16 cellular contexts compared by ENCODE assay signal in the genomic region with DNA sequence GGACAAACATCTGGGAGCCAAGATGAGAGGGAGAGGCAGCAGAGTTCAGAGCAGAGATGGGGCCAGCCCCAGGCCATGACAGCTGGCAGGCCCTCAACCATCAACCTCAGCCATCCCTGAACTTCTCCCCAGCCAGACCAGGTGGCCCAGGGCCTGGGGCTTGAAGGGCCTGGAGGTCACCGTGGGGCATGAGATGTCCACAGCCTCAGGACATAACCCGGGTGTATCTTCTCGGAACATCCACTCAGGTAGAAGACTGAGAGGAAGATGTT. TPM values are rescaled to one million over a fixed set of nuclear protein-coding genes. Genes with fewer than 3 reads are reported as not detected.
DNase-seq lines count a peak whose midpoint lies in the region; ATAC-seq and TF ChIP-seq lines count a peak whose summit lies in the region.
"Had no signal": no experiment of that assay in that cellular context is flagged by ENCODE, and none has a peak within 500 bp of the region (broad histone marks: within the 10 kb centered on the region; RNA-seq: fewer than 3 reads in every experiment).

No MANE protein-coding gene starts in this region.

- no peaks in the 10 kb centered on the region for H3K9me3 ChIP-seq in thyroid gland
- H3K9me3 ChIP-seq: uterus had no signal

- no peak for DNase-seq in activated naive CD4-positive, alpha-beta T cell treated with anti-CD3 and anti-CD28 coated beads, Interleukin-2, amount 10 ng/mL, durations not matched to agents 7 days and 5 days
- DNase-seq in activated naive CD4-positive, alpha-beta T cell treated with anti-CD3 and anti-CD28 coated beads, Interleukin-2, amount 50 U/mL, for 16 hours, result no peak
- no peak for DNase-seq in activated CD8-positive, alpha-beta T cell treated with anti-CD3 and anti-CD28 coated beads, Interleukin-2, amount 10 ng/mL, durations not matched to agents 7 days and 5 days
- DNase-seq in memory B cell (ENCODE audit: low spot score in 2 of 2), result no peak
- no peak for DNase-seq in thyroid gland
- no peak for DNase-seq in NCI-H2081 treated with DMSO at 0.1 percent for 48 hours (lab: John Stamatoyannopoulos, UW)
- no peak for DNase-seq in HUDEP-2 (lab: John Stamatoyannopoulos, UW; ENCODE audit: unreplicated experiment in 76 of 76)
- DNase-seq: activated CD4-positive, alpha-beta T cell treated with anti-CD3 and anti-CD28 coated beads, Interleukin-2, amount 50 U/mL, for 48 hours; amygdala; DMS79 treated with DMSO at 0.1 percent for 48 hours; foreskin keratinocyte; MM.1S; nephron progenitor cell; T-helper 1 cell; uterus had no signal

- intact Hi-C loops in thyroid gland (cut with DNase I), result no loop called here

- no peaks in the 10 kb centered on the region for H3K9me3 Mint-ChIP-seq in activated naive CD4-positive, alpha-beta T cell treated with anti-CD3 and anti-CD28 coated beads, Interleukin-2, amount 10 ng/mL, durations not matched to agents 7 days and 5 days
- no peaks in the 10 kb centered on the region for H3K9me3 Mint-ChIP-seq in activated CD8-positive, alpha-beta T cell treated with anti-CD3 and anti-CD28 coated beads, Interleukin-2, amount 10 ng/mL, durations not matched to agents 7 days and 5 days (ENCODE audit: insufficient read depth)
- H3K9me3 Mint-ChIP-seq in memory B cell, result no peaks in the 10 kb centered on the region
- H3K9me3 Mint-ChIP-seq: nephron progenitor cell had no signal

- no peaks in the 10 kb centered on the region for H3K36me3 ChIP-seq in thyroid gland
- H3K36me3 ChIP-seq: uterus had no signal

- CTCF ChIA-PET in activated naive CD4-positive, alpha-beta T cell treated with anti-CD3 and anti-CD28 coated beads, Interleukin-2, amount 10 ng/mL, durations not matched to agents 7 days and 5 days (lab: Charles Lee), result interaction anchor here (0.5 kb wide), 1 partner anchor 130 kb away, joined by 3 read pairs; no protein-coding TSS in a partner anchor
- CTCF ChIA-PET in activated CD8-positive, alpha-beta T cell treated with anti-CD3 and anti-CD28 coated beads, Interleukin-2, amount 10 ng/mL, durations not matched to agents 7 days and 5 days (lab: Charles Lee), result no interaction called here

- peaks cover 4 to 34% of the 10 kb centered on the region in 2 donors for H3K4me1 ChIP-seq in thyroid gland

- ATAC-seq in activated CD8-positive, alpha-beta T cell treated with anti-CD3 and anti-CD28 coated beads, Interleukin-2, amount 10 ng/mL, durations not matched to agents 7 days and 5 days, result no peak
- ATAC-seq in memory B cell (ENCODE audit: low read depth), result no peak
- ATAC-seq: foreskin keratinocyte had no signal

- H3K27me3 Mint-ChIP-seq in activated naive CD4-positive, alpha-beta T cell treated with anti-CD3 and anti-CD28 coated beads, Interleukin-2, amount 10 ng/mL, durations not matched to agents 7 days and 5 days, result no peaks in the 10 kb centered on the region
- no peaks in the 10 kb centered on the region for H3K27me3 Mint-ChIP-seq in activated CD8-positive, alpha-beta T cell treated with anti-CD3 and anti-CD28 coated beads, Interleukin-2, amount 10 ng/mL, durations not matched to agents 7 days and 5 days (ENCODE audit: low read depth)
- H3K27me3 Mint-ChIP-seq in memory B cell, result no peaks in the 10 kb centered on the region

- POLR2A ChIA-PET in activated CD8-positive, alpha-beta T cell treated with anti-CD3 and anti-CD28 coated beads, Interleukin-2, amount 10 ng/mL, durations not matched to agents 7 days and 5 days (lab: Charles Lee), result no interaction called here

- no peaks in the 10 kb centered on the region for H3K27me3 ChIP-seq in thyroid gland
- H3K27me3 ChIP-seq: foreskin keratinocyte, uterus had no signal

- no peak for TF ChIP-seq POLR2A in thyroid gland (IDR thresholded peaks at IDR 0.05)

- H3K4me3 ChIP-seq in thyroid gland (replicated peaks in 1 of 3), result no peak overlapping the region
- H3K4me3 ChIP-seq: uterus had no signal

- H3K4me1 Mint-ChIP-seq in activated naive CD4-positive, alpha-beta T cell treated with anti-CD3 and anti-CD28 coated beads, Interleukin-2, amount 10 ng/mL, durations not matched to agents 7 days and 5 days, result peaks cover 59% of the 10 kb centered on the region
- peaks cover 41% of the 10 kb centered on the region for H3K4me1 Mint-ChIP-seq in activated CD8-positive, alpha-beta T cell treated with anti-CD3 and anti-CD28 coated beads, Interleukin-2, amount 10 ng/mL, durations not matched to agents 7 days and 5 days (ENCODE audit: low read depth)
- peaks cover 44% of the 10 kb centered on the region for H3K4me1 Mint-ChIP-seq in memory B cell

- H3K4me3 Mint-ChIP-seq in activated naive CD4-positive, alpha-beta T cell treated with anti-CD3 and anti-CD28 coated beads, Interleukin-2, amount 10 ng/mL, durations not matched to agents 7 days and 5 days, result no peak overlapping the region
- no peak overlapping the region for H3K4me3 Mint-ChIP-seq in activated CD8-positive, alpha-beta T cell treated with anti-CD3 and anti-CD28 coated beads, Interleukin-2, amount 10 ng/mL, durations not matched to agents 7 days and 5 days
- H3K4me3 Mint-ChIP-seq in memory B cell, result no peak overlapping the region
- H3K4me3 Mint-ChIP-seq: nephron progenitor cell had no signal

- 88 to 98% methylated on average over 3 of the region's 3 CpGs for WGBS in thyroid gland, 2 donors

- no peak for TF ChIP-seq CTCF in thyroid gland (IDR thresholded peaks at IDR 0.05)

- peak overlapping the region; percentile 94 for H3K27ac Mint-ChIP-seq in activated naive CD4-positive, alpha-beta T cell treated with anti-CD3 and anti-CD28 coated beads, Interleukin-2, amount 10 ng/mL, durations not matched to agents 7 days and 5 days
- H3K27ac Mint-ChIP-seq in activated CD8-positive, alpha-beta T cell treated with anti-CD3 and anti-CD28 coated beads, Interleukin-2, amount 10 ng/mL, durations not matched to agents 7 days and 5 days, result peak overlapping the region; percentile 93
- H3K27ac Mint-ChIP-seq in memory B cell, result peak overlapping the region; percentile 87

- peak overlapping the region; percentile 6 for H3K27ac ChIP-seq in temporal lobe (ENCODE audit: low read depth, low read length)
- peak overlapping the region in 1 of 3 donors; percentile 75 for H3K27ac ChIP-seq in thyroid gland
- H3K27ac ChIP-seq: foreskin keratinocyte had no signal

- H3K36me3 Mint-ChIP-seq in activated naive CD4-positive, alpha-beta T cell treated with anti-CD3 and anti-CD28 coated beads, Interleukin-2, amount 10 ng/mL, durations not matched to agents 7 days and 5 days, result no peaks in the 10 kb centered on the region
- no peaks in the 10 kb centered on the region for H3K36me3 Mint-ChIP-seq in activated CD8-positive, alpha-beta T cell treated with anti-CD3 and anti-CD28 coated beads, Interleukin-2, amount 10 ng/mL, durations not matched to agents 7 days and 5 days (ENCODE audit: low read depth)
- H3K36me3 Mint-ChIP-seq in memory B cell, result no peaks in the 10 kb centered on the region

RNA-seq across cellular contexts. Expression of a gene that starts 12.4 kb away (rescaled TPM):
- total RNA-seq in activated CD8-positive, alpha-beta T cell treated with anti-CD3 and anti-CD28 coated beads, Interleukin-2, amount 10 ng/mL, durations not matched to agents 7 days and 5 days, result 10 to 100 TPM; 19.2 to 20.0 TPM
- total RNA-seq in temporal lobe, result 9.3 TPM
- total RNA-seq in thyroid gland, result 10 to 100 TPM; 51.3 to 84.3 (median 66.8) TPM

RNA-seq across cellular contexts. Expression of a gene that starts 17.6 kb away (rescaled TPM):
- not detected for total RNA-seq in activated CD8-positive, alpha-beta T cell treated with anti-CD3 and anti-CD28 coated beads, Interleukin-2, amount 10 ng/mL, durations not matched to agents 7 days and 5 days
- total RNA-seq in temporal lobe (1.7 TPM), thyroid gland (10 to 100 TPM in 1 of 4 donors, 1 to 10 TPM in 3; 4.8 to 18.0 (median 5.8) TPM)
- total RNA-seq: foreskin keratinocyte had no signal

RNA-seq across cellular contexts. Expression of a gene that starts 30.3 kb away (rescaled TPM):
- total RNA-seq in activated CD8-positive, alpha-beta T cell treated with anti-CD3 and anti-CD28 coated beads, Interleukin-2, amount 10 ng/mL, durations not matched to agents 7 days and 5 days, result 100 to 1,000 TPM; 179 TPM
- 90.2 TPM for total RNA-seq in temporal lobe
- total RNA-seq in thyroid gland, result 100 to 1,000 TPM in 2 of 4 donors, 10 to 100 TPM in 2; 92.7 to 240 (median 123) TPM

RNA-seq across cellular contexts. Expression of a gene that starts 43.5 kb away (rescaled TPM):
- total RNA-seq in activated CD8-positive, alpha-beta T cell treated with anti-CD3 and anti-CD28 coated beads, Interleukin-2, amount 10 ng/mL, durations not matched to agents 7 days and 5 days, result not detected
- not detected for total RNA-seq in temporal lobe
- total RNA-seq in thyroid gland, result not detected
- total RNA-seq: foreskin keratinocyte had no signal

RNA-seq across cellular contexts. Expression of a gene that starts 53.0 kb away (rescaled TPM):
- total RNA-seq in activated CD8-positive, alpha-beta T cell treated with anti-CD3 and anti-CD28 coated beads, Interleukin-2, amount 10 ng/mL, durations not matched to agents 7 days and 5 days, result 1 to 10 TPM in 1 of 2 experiments, under 1 TPM in 1; 0.45 to 1.2 TPM
- total RNA-seq in temporal lobe (not detected), thyroid gland (under 1 TPM in 1 of 4 donors, not detected in 3; 0.67 TPM)
